ENCODE assay signal across 8 cellular contexts in the genomic region with DNA sequence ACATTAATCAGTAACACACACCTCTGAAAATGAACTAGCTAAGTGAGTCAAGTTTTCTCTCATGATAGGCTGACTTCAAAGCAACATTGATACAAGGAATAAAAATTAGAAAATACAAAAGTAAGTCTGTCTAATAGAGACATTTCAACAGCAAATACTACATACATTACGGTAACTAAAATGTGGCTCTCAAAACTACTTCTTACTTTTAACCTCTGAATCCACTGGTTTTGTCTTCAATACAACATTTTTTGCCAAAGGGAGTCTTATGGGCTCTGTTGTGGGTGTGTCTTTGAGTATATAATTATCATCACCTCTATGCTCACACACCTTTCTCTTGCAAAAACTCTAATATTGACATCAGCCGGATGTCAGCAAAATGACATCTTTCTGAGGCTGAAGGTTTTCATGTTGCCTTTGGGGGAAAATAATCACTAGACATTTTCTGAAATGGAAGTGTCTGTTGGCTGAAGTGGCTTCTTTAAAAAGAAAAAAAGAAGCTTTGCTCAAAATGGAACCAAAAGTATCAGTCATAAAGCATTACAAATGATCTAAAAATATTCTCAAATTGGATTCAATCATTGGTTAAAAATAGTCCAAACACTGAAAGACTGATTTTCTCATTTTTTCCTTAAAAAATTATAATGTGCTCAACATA. TPM values are rescaled to one million over a fixed set of nuclear protein-coding genes. Genes with fewer than 3 reads are reported as not detected.
DNase-seq lines count a peak whose midpoint lies in the region; ATAC-seq and TF ChIP-seq lines count a peak whose summit lies in the region.

No MANE protein-coding gene starts in this region.

- H3K4me3 ChIP-seq in ACC112 (ENCODE audit: low read depth, low read length) (no peak overlapping the region), mucosa of descending colon (no peak overlapping the region)

- no peak overlapping the region for H2AFZ ChIP-seq in ACC112 (ENCODE audit: low read length, unreplicated experiment)

- peak overlapping the region; percentile 98 for H3K27ac Mint-ChIP-seq in activated naive CD8-positive, alpha-beta T cell

- peak; percentile 19 for ATAC-seq in GM19043 (IDR thresholded peaks at IDR 0.05; ENCODE audit: low read depth, unreplicated experiment)
- peak; percentile 20 for ATAC-seq in HG03066 (IDR thresholded peaks at IDR 0.05; ENCODE audit: low read depth, unreplicated experiment)
- no peak for ATAC-seq in mucosa of descending colon
- ATAC-seq in omental fat pad (ENCODE audit: low FRiP score), result no peak

- no peaks in the 10 kb centered on the region for H3K9me3 ChIP-seq in mucosa of descending colon

- H3K27ac ChIP-seq in ACC112 (ENCODE audit: low read depth, low read length), result peak overlapping the region; percentile 85

- no peak for DNase-seq in iPS-NIHi11 (ENCODE audit: low spot score)
- no peak for DNase-seq in mucosa of descending colon
- no peak for DNase-seq in omental fat pad (ENCODE audit: low spot score)
- DNase-seq in NCI-H69 (lab: John Stamatoyannopoulos, UW), result no peak

- TF ChIP-seq CTCF in mucosa of descending colon (IDR thresholded peaks at IDR 0.05) (no peak), omental fat pad (IDR thresholded peaks at IDR 0.05) (no peak)

- H3K36me3 ChIP-seq in ACC112 (ENCODE audit: insufficient read depth, low read length), result peaks cover 19% of the 10 kb centered on the region
- no peaks in the 10 kb centered on the region for H3K36me3 ChIP-seq in mucosa of descending colon (ENCODE audit: low read depth)

- intact Hi-C loops in mucosa of descending colon (cut with DNase I, micrococcal nuclease), result loop anchor here in 1 of 2 donors (10.0 kb wide), 1 partner anchor 203 kb away; a partner anchor contains a TSS

- no peaks in the 10 kb centered on the region for H3K27me3 Mint-ChIP-seq in activated naive CD8-positive, alpha-beta T cell

- H3K4me1 ChIP-seq in ACC112 (ENCODE audit: control insufficient read depth, insufficient read depth, low read length, unreplicated experiment), result peaks cover 49% of the 10 kb centered on the region
- H3K4me1 ChIP-seq in mucosa of descending colon (ENCODE audit: low read depth), result peaks cover 35% of the 10 kb centered on the region

- no peaks in the 10 kb centered on the region for H3K9me3 Mint-ChIP-seq in activated naive CD8-positive, alpha-beta T cell (ENCODE audit: low read depth)

- H3K27me3 ChIP-seq in ACC112 (ENCODE audit: insufficient read depth, low read length), result no peaks in the 10 kb centered on the region

- H3K4me1 Mint-ChIP-seq in activated naive CD8-positive, alpha-beta T cell (ENCODE audit: low read depth), result peaks cover 75% of the 10 kb centered on the region

- peaks cover 19% of the 10 kb centered on the region for H3K36me3 Mint-ChIP-seq in activated naive CD8-positive, alpha-beta T cell

- H3K4me3 Mint-ChIP-seq in activated naive CD8-positive, alpha-beta T cell, result peak overlapping the region; percentile 75

- H3K79me2 ChIP-seq in ACC112 (ENCODE audit: control insufficient read depth, insufficient read depth, low read length, unreplicated experiment), result peaks cover 22% of the 10 kb centered on the region

RNA-seq across cellular contexts. Expression of a gene that starts 41.8 kb away (rescaled TPM):
- 10 to 100 TPM; 17.3 to 25.7 (median 21.9) TPM for total RNA-seq in mucosa of descending colon
- 10 to 100 TPM; 16.6 to 36.7 (median 24.2) TPM for total RNA-seq in omental fat pad

Comparison
In these comparisons a context has a peak if more than half of its experiments do, and no peak if none do; other contexts are left out.
1. ATAC-seq: peak in GM19043 (single experiment) and HG03066 (single experiment); none in mucosa of descending colon (single experiment) and omental fat pad (single experiment).